7 cellular contexts compared by ENCODE assay signal in genomic region chr10:63105225-63105624, GRCh38. TPM values are rescaled to one million over a fixed set of nuclear protein-coding genes. Genes with fewer than 3 reads are reported as not detected.
A peak's percentile ranks its signal among the peaks of the same experiment; 100 is the strongest.
DNase-seq lines count a peak whose midpoint lies in the region; ATAC-seq and TF ChIP-seq lines count a peak whose summit lies in the region.
"Not testable (repeated sequence)": the region's sequence is repeated elsewhere in the genome, so short reads cannot be mapped to it uniquely, and the experiment has no call there.

No MANE protein-coding gene starts in this region.

- H2BK20ac ChIP-seq in IMR-90 (ENCODE audit: low read depth, low read length), result peak overlapping the region; percentile 64; the same call in 1 of the 2 replicates

- H3K79me1 ChIP-seq in IMR-90 (ENCODE audit: low read depth in 1 of 2, low read length in 2 of 2), result not testable (repeated sequence)

- H3K14ac ChIP-seq in IMR-90 (replicated peaks; ENCODE audit: low read depth, low read length), result peak overlapping the region; percentile 78; the same call in 1 of the 2 replicates

- peak overlapping the region; percentile 76 for H3K18ac ChIP-seq in IMR-90 (ENCODE audit: low read depth, low read length)

- not testable (repeated sequence) for H3K9me1 ChIP-seq in IMR-90 (ENCODE audit: insufficient read depth, low read length)

- H3K27ac ChIP-seq in IMR-90 (ENCODE audit: insufficient read depth, low read length) (peak overlapping the region; percentile 90), left ventricle myocardium inferior (replicated peaks) (peak overlapping the region; percentile 45), skin epidermis (peak overlapping the region in 18 of 21 experiments; percentile 9 to 84 (median 64)), vagina (peak overlapping the region; percentile 66)

- H2AFZ ChIP-seq in IMR-90 (replicated peaks; ENCODE audit: low read length, poor library complexity), result not testable (repeated sequence)

- not testable (repeated sequence) for ATAC-seq in IMR-90 (ENCODE audit: low read depth); WTC11

- H2AK9ac ChIP-seq in IMR-90 (replicated peaks; ENCODE audit: low read depth, low read length, poor library complexity), result not testable (repeated sequence)

- H3K27me3 Mint-ChIP-seq in WTC11 (ENCODE audit: low read depth); chondrocyte (ENCODE audit: low read depth); neural crest cell (ENCODE audit: low read depth): not testable (repeated sequence)

- in situ Hi-C loops in IMR-90 (cut with MboI; ENCODE audit: low sequenced_read_pairs), result not testable (repeated sequence)

- H3K4ac ChIP-seq in IMR-90 (ENCODE audit: low read depth, low read length), result peak overlapping the region; percentile 67

- POLR2A ChIA-PET in IMR-90 (lab: Charles Lee; ENCODE audit: unreplicated experiment), result not testable (repeated sequence)
- POLR2A ChIA-PET in WTC11 (lab: Charles Lee), result interaction anchor here (2.1 kb wide), 1 partner anchor 28 kb away, joined by 5 read pairs; the partner anchor contains the start of gene NRBF2

- peak overlapping the region; percentile 44; the same call in 2 of the 3 replicates for H2BK15ac ChIP-seq in IMR-90 (ENCODE audit: low read depth, low read length)

- not testable (repeated sequence) for H3K4me3 ChIP-seq in IMR-90 (ENCODE audit: insufficient read depth, low read depth, low read length); left ventricle myocardium inferior; skin epidermis; vagina

- not testable (repeated sequence) for H3K36me3 ChIP-seq in IMR-90 (ENCODE audit: control insufficient read depth, insufficient read depth, low read length); left ventricle myocardium inferior; vagina

- dilution Hi-C loops in IMR-90 (cut with HindIII; ENCODE audit: low sequenced_read_pairs, unreplicated experiment), result not testable (repeated sequence)

- DNase-seq in IMR-90; WTC11 (ENCODE audit: low spot score); chondrocyte (ENCODE audit: low spot score); left ventricle myocardium inferior; neural crest cell (ENCODE audit: low read depth, low spot score); vagina (ENCODE audit: extremely low spot score in 2 of 2): not testable (repeated sequence)

- H3K27me3 ChIP-seq in IMR-90 (ENCODE audit: control insufficient read depth, insufficient read depth, low read length); left ventricle myocardium inferior (ENCODE audit: low read depth); vagina: not testable (repeated sequence)

- H2AK5ac ChIP-seq in IMR-90 (ENCODE audit: low read depth, low read length), result peak overlapping the region; percentile 84

- intact Hi-C loops in IMR-90 (cut with micrococcal nuclease); left ventricle myocardium inferior (cut with micrococcal nuclease); vagina (cut with DNase I): not testable (repeated sequence)

- H4K5ac ChIP-seq in IMR-90 (ENCODE audit: low read depth, low read length), result peak overlapping the region; percentile 64

- not testable (repeated sequence) for TF ChIP-seq POLR2A in IMR-90 (IDR thresholded peaks at IDR 0.05; ENCODE audit: low read depth, low read length); vagina (IDR thresholded peaks at IDR 0.05)

- H4K8ac ChIP-seq in IMR-90 (ENCODE audit: low read depth in 2 of 2, low read length in 2 of 2), result peak overlapping the region; percentile 53 to 66; a peak in 3 of 4 replicates

- H3K9me3 Mint-ChIP-seq in WTC11, result peaks cover 16% of the 10 kb centered on the region
- H3K9me3 Mint-ChIP-seq in chondrocyte (ENCODE audit: low read depth); neural crest cell: not testable (repeated sequence)

- H3K36me3 Mint-ChIP-seq in WTC11; chondrocyte (ENCODE audit: low read depth); neural crest cell (ENCODE audit: low read depth): not testable (repeated sequence)

- H3K4me2 ChIP-seq in IMR-90 (ENCODE audit: low read depth, low read length), result not testable (repeated sequence)

- not testable (repeated sequence) for H3K9ac ChIP-seq in IMR-90 (ENCODE audit: low read depth, low read length)

- H3K4me1 Mint-ChIP-seq in WTC11 (peaks cover 17% of the 10 kb centered on the region), chondrocyte (ENCODE audit: low read depth) (peaks cover 22% of the 10 kb centered on the region), neural crest cell (peaks cover 30% of the 10 kb centered on the region)

- not testable (repeated sequence) for H3K56ac ChIP-seq in IMR-90 (ENCODE audit: extremely low read depth, insufficient read depth, low read length)

- TF ChIP-seq CTCF in IMR-90 (conservative IDR thresholded peaks at IDR 0.05; ENCODE audit: low read depth, low read length); WTC11 (IDR thresholded peaks at IDR 0.05); chondrocyte (IDR thresholded peaks at IDR 0.05); left ventricle myocardium inferior (IDR thresholded peaks at IDR 0.05; ENCODE audit: borderline replicate concordance); neural crest cell (conservative IDR thresholded peaks at IDR 0.05); vagina (IDR thresholded peaks at IDR 0.05): not testable (repeated sequence)

- not testable (repeated sequence) for H3K27ac Mint-ChIP-seq in WTC11
- H3K27ac Mint-ChIP-seq in chondrocyte (ENCODE audit: unreplicated experiment) (peak overlapping the region; percentile 79), neural crest cell (ENCODE audit: unreplicated experiment) (peak overlapping the region; percentile 48)

- not testable (repeated sequence) for BruUV-seq in IMR-90 (replicated peaks; lab: Mats Ljungman, UMichigan)

- not testable (repeated sequence) for H3K4me1 ChIP-seq in IMR-90 (ENCODE audit: control insufficient read depth, insufficient read depth, low read length); vagina
- peaks cover 10% of the 10 kb centered on the region for H3K4me1 ChIP-seq in left ventricle myocardium inferior

- peak overlapping the region; percentile 59 for H2BK120ac ChIP-seq in IMR-90 (ENCODE audit: low read depth, low read length)

- H3K23ac ChIP-seq in IMR-90 (ENCODE audit: low read depth, low read length), result not testable (repeated sequence)

- not testable (repeated sequence) for H3K4me3 Mint-ChIP-seq in WTC11; chondrocyte (ENCODE audit: unreplicated experiment); neural crest cell

- not testable (repeated sequence) for H4K91ac ChIP-seq in IMR-90 (ENCODE audit: insufficient read depth, low read depth, low read length)

- H3K9me3 ChIP-seq in IMR-90 (ENCODE audit: control insufficient read depth, insufficient read depth, low read length); left ventricle myocardium inferior (replicated peaks); vagina: not testable (repeated sequence)

- WGBS in IMR-90 (ENCODE audit: extremely low coverage in 2 of 2, insufficient read length in 1 of 2), 2 experiments, result 100% methylated on average over 1 of the region's 6 CpGs; no CpG with 5 or more reads in 1 of the 2 experiments

- not testable (repeated sequence) for H4K20me1 ChIP-seq in IMR-90 (ENCODE audit: insufficient read depth, low read length)

- H2BK5ac ChIP-seq in IMR-90 (ENCODE audit: low read depth, low read length, poor library complexity, severe bottlenecking), result peak overlapping the region; percentile 76

- CTCF ChIA-PET in IMR-90 (lab: Yijun Ruan, JAX), result interaction anchor here (0.6 kb wide), 1 partner anchor 103 kb away, joined by 3 read pairs; no protein-coding TSS in a partner anchor
- CTCF ChIA-PET in WTC11 (lab: Charles Lee), result not testable (repeated sequence)

- TF ChIP-seq RAD21 in IMR-90 (IDR thresholded peaks at IDR 0.05; ENCODE audit: low read length), result not testable (repeated sequence)

TF ChIP-seq in WTC11, 78 proteins besides CTCF, POLR2A, EP300 and RAD21:
- peak; percentile 68; the same call in 1 of the 2 replicates for TF ChIP-seq ZNF121 (CRISPR knock-in tag; IDR thresholded peaks at IDR 0.05)

RNA-seq across cellular contexts. Expression of gene NRBF2, which starts 27.9 kb away (rescaled TPM):
- total RNA-seq in IMR-90 (2012; rRNA removed), result 19.9 and 26.9 TPM in 2 replicates
- polyA plus RNA-seq in IMR-90 (2012; rRNA removed), result 18.1 and 20.6 TPM in 2 replicates
- polyA plus RNA-seq in IMR-90 (2012; cell fraction: cytosol; rRNA removed), result 4.8 and 6.7 TPM in 2 replicates
- polyA plus RNA-seq in IMR-90 (2012; cell fraction: nucleus; rRNA removed; ENCODE audit: low replicate concordance), result 1.7 and 7.1 TPM in 2 replicates
- 25.4 to 27.5 TPM (median 25.9 TPM) in 3 replicates for total RNA-seq in WTC11 (2021)
- 32.0 to 45.2 TPM (median 44.1 TPM) in 3 replicates for total RNA-seq in chondrocyte
- total RNA-seq in left ventricle myocardium inferior, result 8.9 TPM
- total RNA-seq in neural crest cell, result 19.3 and 21.4 TPM in 2 replicates
- 16.5 TPM for total RNA-seq in vagina
